In the genomic region with DNA sequence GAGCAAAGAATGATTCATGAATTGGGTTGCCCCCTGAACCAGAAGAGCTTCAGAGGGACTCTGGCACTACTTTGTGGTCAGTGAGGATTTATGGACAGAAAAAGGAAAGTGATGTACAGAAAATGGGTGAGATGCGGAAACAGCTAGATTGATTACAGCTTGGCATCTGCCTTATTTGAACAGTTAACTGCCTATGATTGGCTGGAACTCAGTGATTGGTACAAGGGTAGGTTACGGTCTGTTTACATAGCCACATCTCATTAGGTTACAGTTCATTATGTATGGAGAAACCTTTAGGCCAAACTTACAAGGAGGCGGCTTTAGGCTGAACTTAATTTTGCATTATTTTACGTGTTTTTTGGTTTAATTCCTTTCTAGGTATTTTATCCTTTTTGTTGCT, we compare ENCODE assay signal across 1 cellular context.
TF ChIP-seq lines count a peak whose summit lies in the region.

No MANE protein-coding gene starts in this region.

TF ChIP-seq in HepG2, 621 proteins besides CTCF, POLR2A, EP300 and RAD21:
- TF ChIP-seq, protein P1, sequence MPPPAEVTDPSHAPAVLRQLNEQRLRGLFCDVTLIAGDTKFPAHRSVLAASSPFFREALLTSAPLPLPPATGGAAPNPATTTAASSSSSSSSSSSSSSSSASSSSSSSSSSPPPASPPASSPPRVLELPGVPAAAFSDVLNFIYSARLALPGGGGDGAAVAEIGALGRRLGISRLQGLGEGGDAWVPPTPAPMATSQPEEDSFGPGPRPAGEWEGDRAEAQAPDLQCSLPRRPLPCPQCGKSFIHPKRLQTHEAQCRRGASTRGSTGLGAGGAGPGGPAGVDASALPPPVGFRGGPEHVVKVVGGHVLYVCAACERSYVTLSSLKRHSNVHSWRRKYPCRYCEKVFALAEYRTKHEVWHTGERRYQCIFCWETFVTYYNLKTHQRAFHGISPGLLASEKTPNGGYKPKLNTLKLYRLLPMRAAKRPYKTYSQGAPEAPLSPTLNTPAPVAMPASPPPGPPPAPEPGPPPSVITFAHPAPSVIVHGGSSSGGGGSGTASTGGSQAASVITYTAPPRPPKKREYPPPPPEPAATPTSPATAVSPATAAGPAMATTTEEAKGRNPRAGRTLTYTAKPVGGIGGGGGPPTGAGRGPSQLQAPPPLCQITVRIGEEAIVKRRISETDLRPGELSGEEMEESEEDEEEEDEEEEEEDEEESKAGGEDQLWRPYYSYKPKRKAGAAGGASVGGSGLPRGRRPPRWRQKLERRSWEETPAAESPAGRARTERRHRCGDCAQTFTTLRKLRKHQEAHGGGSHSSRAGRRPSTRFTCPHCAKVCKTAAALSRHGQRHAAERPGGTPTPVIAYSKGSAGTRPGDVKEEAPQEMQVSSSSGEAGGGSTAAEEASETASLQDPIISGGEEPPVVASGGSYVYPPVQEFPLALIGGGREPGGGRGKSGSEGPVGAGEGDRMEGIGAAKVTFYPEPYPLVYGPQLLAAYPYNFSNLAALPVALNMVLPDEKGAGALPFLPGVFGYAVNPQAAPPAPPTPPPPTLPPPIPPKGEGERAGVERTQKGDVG (CRISPR knock-in tag; IDR thresholded peaks at IDR 0.05; ENCODE audit: borderline replicate concordance), result no peak
- no peak for TF ChIP-seq ZFP82 (CRISPR knock-in tag; IDR thresholded peaks at IDR 0.05; ENCODE audit: borderline replicate concordance)
- no peak for TF ChIP-seq HNF4A (CRISPR knock-in tag; IDR thresholded peaks at IDR 0.05)
- TF ChIP-seq HOXA3 (CRISPR knock-in tag; IDR thresholded peaks at IDR 0.05), result no peak
